18 cellular contexts compared by ENCODE assay signal in the genomic region with DNA sequence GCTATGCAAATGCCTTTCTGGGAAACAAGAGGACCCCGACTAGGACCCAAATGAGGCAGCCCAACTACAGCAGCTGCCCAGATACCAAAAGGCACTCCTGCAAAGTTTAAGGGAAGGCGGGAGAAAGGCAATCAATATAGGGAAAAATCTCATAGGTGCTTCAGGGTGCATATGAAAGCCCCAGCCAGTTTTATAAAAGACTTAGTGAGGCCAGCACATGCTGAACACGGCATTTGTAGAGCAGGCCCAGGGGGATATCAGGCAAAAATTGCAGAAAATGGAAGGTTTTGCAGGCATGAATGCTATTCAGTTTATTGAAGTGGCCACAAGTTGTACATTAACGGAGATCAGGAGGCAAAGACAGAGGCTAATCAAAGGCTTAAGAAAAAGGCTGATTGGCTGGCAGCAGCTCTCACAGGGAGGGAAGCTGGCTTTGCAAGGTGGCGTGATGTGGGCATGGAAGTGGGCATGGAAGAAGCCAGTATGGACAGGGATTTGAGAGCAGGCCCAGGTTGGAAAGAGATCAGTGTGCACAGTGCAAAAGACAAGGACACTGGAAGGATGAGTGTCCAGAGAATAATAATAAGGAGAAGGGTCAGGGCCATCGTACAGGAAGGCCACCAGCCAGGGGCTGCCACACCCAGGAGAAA. TPM values are rescaled to one million over a fixed set of nuclear protein-coding genes. Genes with fewer than 3 reads are reported as not detected.
A peak's percentile ranks its signal among the peaks of the same experiment; 100 is the strongest.
DNase-seq lines count a peak whose midpoint lies in the region; ATAC-seq, FAIRE-seq and TF ChIP-seq lines count a peak whose summit lies in the region.
"Had no signal": no experiment of that assay in that cellular context is flagged by ENCODE, and none has a peak within 500 bp of the region (broad histone marks: within the 10 kb centered on the region; RNA-seq: fewer than 3 reads in every experiment).

No MANE protein-coding gene starts in this region.

- peaks cover 34% of the 10 kb centered on the region for H3K4me1 Mint-ChIP-seq in progenitor cell of endocrine pancreas (ENCODE audit: low read depth)
- H3K4me1 Mint-ChIP-seq: activated naive CD8-positive, alpha-beta T cell treated with anti-CD3 and anti-CD28 coated beads, Interleukin-2, amount 50 U/mL, for 24 hours; stimulated activated effector memory CD8-positive, alpha-beta T cell treated with anti-CD3 and anti-CD28 coated beads, Interleukin-12 subunit alpha, Interleukin-12 subunit beta, amount 100 ng/mL, for 72 hours had no signal

- H3K9ac ChIP-seq in OCI-LY3 (ENCODE audit: low read length), result no peak overlapping the region
- peak overlapping the region; percentile 9 to 80 for H3K9ac ChIP-seq in kidney (ENCODE audit: low read length in 2 of 2)
- H3K9ac ChIP-seq: parathyroid adenoma had no signal

- H3K27ac Mint-ChIP-seq in progenitor cell of endocrine pancreas, result peak overlapping the region; percentile 93
- H3K27ac Mint-ChIP-seq: activated naive CD8-positive, alpha-beta T cell treated with anti-CD3 and anti-CD28 coated beads, Interleukin-2, amount 50 U/mL, for 24 hours; stimulated activated effector memory CD8-positive, alpha-beta T cell treated with anti-CD3 and anti-CD28 coated beads, Interleukin-12 subunit alpha, Interleukin-12 subunit beta, amount 100 ng/mL, for 72 hours had no signal

- FAIRE-seq in kidney (lab: Jason Lieb, UNC), result no peak
- FAIRE-seq: frontal cortex, TTC549 had no signal

- peaks cover 14% of the 10 kb centered on the region for H3K9me3 Mint-ChIP-seq in progenitor cell of endocrine pancreas (ENCODE audit: low read depth)
- H3K9me3 Mint-ChIP-seq: activated naive CD8-positive, alpha-beta T cell treated with anti-CD3 and anti-CD28 coated beads, Interleukin-2, amount 50 U/mL, for 24 hours had no signal

- H3K4me3 ChIP-seq in OCI-LY3 (ENCODE audit: low read length), result no peak overlapping the region
- peak overlapping the region; percentile 63 to 64 for H3K4me3 ChIP-seq in kidney (ENCODE audit: low read length in 2 of 2)

- H3K4me1 ChIP-seq in OCI-LY3 (ENCODE audit: low read length) (peaks cover 20% of the 10 kb centered on the region), kidney (ENCODE audit: control insufficient read depth in 1 of 2, insufficient read depth in 1 of 2, low read depth in 1 of 2, low read length in 2 of 2) (peaks cover 9 to 12% of the 10 kb centered on the region in 2 donors)
- H3K4me1 ChIP-seq: BE2C, parathyroid adenoma had no signal

- no peaks in the 10 kb centered on the region for H3K27me3 Mint-ChIP-seq in progenitor cell of endocrine pancreas
- H3K27me3 Mint-ChIP-seq: activated naive CD8-positive, alpha-beta T cell treated with anti-CD3 and anti-CD28 coated beads, Interleukin-2, amount 50 U/mL, for 24 hours had no signal

- peak; percentile 13 for ATAC-seq in GM19043 (IDR thresholded peaks at IDR 0.05; ENCODE audit: low read depth, unreplicated experiment)
- ATAC-seq in HG03196 (IDR thresholded peaks at IDR 0.05; ENCODE audit: unreplicated experiment), result no peak
- ATAC-seq in HG03378 (IDR thresholded peaks at IDR 0.05; ENCODE audit: unreplicated experiment), result no peak
- ATAC-seq: activated naive CD8-positive, alpha-beta T cell treated with anti-CD3 and anti-CD28 coated beads, Interleukin-2, amount 50 U/mL, for 24 hours; stimulated activated effector memory CD8-positive, alpha-beta T cell treated with anti-CD3 and anti-CD28 coated beads, Interleukin-12 subunit alpha, Interleukin-12 subunit beta, amount 100 ng/mL, for 72 hours had no signal

- H3K36me3 ChIP-seq in OCI-LY3 (replicated peaks; ENCODE audit: low read depth, low read length) (no peaks in the 10 kb centered on the region), kidney (ENCODE audit: control insufficient read depth in 1 of 2, insufficient read depth in 2 of 2, low read length in 2 of 2) (no peaks in the 10 kb centered on the region)
- H3K36me3 ChIP-seq: BE2C had no signal

- DNase-seq in kidney, result no peak
- no peak for DNase-seq in progenitor cell of endocrine pancreas (ENCODE audit: low spot score, unreplicated experiment)
- no peak for DNase-seq in NCI-H510A treated with DMSO at 0.1 percent for 48 hours (lab: John Stamatoyannopoulos, UW)
- no peak for DNase-seq in SIG-M5 (lab: John Stamatoyannopoulos, UW)
- DNase-seq: activated naive CD8-positive, alpha-beta T cell treated with anti-CD3 and anti-CD28 coated beads, Interleukin-2, amount 50 U/mL, for 24 hours; BE2C; dorsolateral prefrontal cortex; NCI-H1436 treated with DMSO at 0.1 percent for 48 hours; Right ventricle myocardium superior had no signal

- H3K4me2 ChIP-seq in OCI-LY3 (ENCODE audit: low read length), result peak overlapping the region; percentile 57; the same call in 1 of the 2 replicates

- H3K27ac ChIP-seq in OCI-LY3 (ENCODE audit: low read length) (no peak overlapping the region), kidney (ENCODE audit: low read depth in 2 of 2, low read length in 2 of 2) (peak overlapping the region; percentile 89 to 91)
- H3K27ac ChIP-seq: dorsolateral prefrontal cortex, parathyroid adenoma had no signal

- H3K79me2 ChIP-seq in OCI-LY3 (ENCODE audit: low read length), result no peaks in the 10 kb centered on the region
- H3K79me2 ChIP-seq: parathyroid adenoma had no signal

- no peaks in the 10 kb centered on the region for H4K20me1 ChIP-seq in OCI-LY3 (ENCODE audit: insufficient read depth, low read length)

- intact Hi-C loops in kidney (cut with DNase I), result no loop called here

- peaks cover 8% of the 10 kb centered on the region for H3K36me3 Mint-ChIP-seq in progenitor cell of endocrine pancreas (ENCODE audit: insufficient read depth)
- H3K36me3 Mint-ChIP-seq: stimulated activated effector memory CD8-positive, alpha-beta T cell treated with anti-CD3 and anti-CD28 coated beads, Interleukin-12 subunit alpha, Interleukin-12 subunit beta, amount 100 ng/mL, for 72 hours had no signal

- 0 out of 2 replicates have a peak overlapping the region, but pooled peaks have one; percentile 30 for H2AFZ ChIP-seq in OCI-LY3 (ENCODE audit: low read depth, low read length)
- H2AFZ ChIP-seq: parathyroid adenoma had no signal

- TF ChIP-seq CTCF in OCI-LY3 (IDR thresholded peaks at IDR 0.05; ENCODE audit: low read depth, low read length) (no peak), kidney (IDR thresholded peaks at IDR 0.05; ENCODE audit: borderline replicate concordance, extremely low read depth, insufficient read depth) (no peak), progenitor cell of endocrine pancreas (IDR thresholded peaks at IDR 0.05; ENCODE audit: unreplicated experiment) (no peak)

- H3K9me3 ChIP-seq in OCI-LY3 (ENCODE audit: insufficient read depth, low read length) (no peaks in the 10 kb centered on the region), kidney (ENCODE audit: control insufficient read depth in 1 of 2, low read length in 2 of 2) (no peaks in the 10 kb centered on the region)
- H3K9me3 ChIP-seq: BE2C had no signal

- no peaks in the 10 kb centered on the region for H3K27me3 ChIP-seq in OCI-LY3 (ENCODE audit: low read depth, low read length)
- H3K27me3 ChIP-seq: BE2C, dorsolateral prefrontal cortex had no signal

- H3K4me3 Mint-ChIP-seq in progenitor cell of endocrine pancreas (ENCODE audit: low read depth), result peak overlapping the region; percentile 56
- H3K4me3 Mint-ChIP-seq: activated naive CD8-positive, alpha-beta T cell treated with anti-CD3 and anti-CD28 coated beads, Interleukin-2, amount 50 U/mL, for 24 hours; stimulated activated effector memory CD8-positive, alpha-beta T cell treated with anti-CD3 and anti-CD28 coated beads, Interleukin-12 subunit alpha, Interleukin-12 subunit beta, amount 100 ng/mL, for 72 hours had no signal

RNA-seq across cellular contexts. Expression of a gene that starts 37.7 kb away (rescaled TPM):
- total RNA-seq in kidney (161 TPM), progenitor cell of endocrine pancreas (1.1 and 1.2 TPM in 2 replicates)
- 390 TPM for polyA plus RNA-seq in kidney (ENCODE audit: insufficient read depth, low read depth, low replicate concordance)
- total RNA-seq: activated CD8-positive, alpha-beta memory T cell treated with anti-CD3 and anti-CD28 coated beads for 36 hours; dorsolateral prefrontal cortex; frontal cortex; Right ventricle myocardium superior had no signal

Comparison
In these comparisons a context has a peak if more than half of its experiments do, and no peak if none do; other contexts are left out.
1. RNA of a gene that starts 37.7 kb away (total RNA-seq): 161 TPM in kidney (single experiment); 1.1 to 1.2 TPM in progenitor cell of endocrine pancreas; every median in the first group is over 10 times any median in the second.